9 cellular contexts compared by ENCODE assay signal in genomic region chr18:11710578-11710977, GRCh38.
"Had no signal": no experiment of that assay in that cellular context is flagged by ENCODE, and none has a peak within 500 bp of the region (broad histone marks: within the 10 kb centered on the region; RNA-seq: fewer than 3 reads in every experiment).

No MANE protein-coding gene starts in this region.

- H3K9me3 Mint-ChIP-seq: HFFc6 had no signal

- ATAC-seq: GM23338, HCT116 had no signal

- H3K4me1 ChIP-seq: HAP-1 had no signal

- H3K9me3 ChIP-seq: HAP-1 had no signal

- DNase-seq: GM23248, GOT3, H7, H9, HCEC 1CT, HFFc6 had no signal

- H3K27ac ChIP-seq: GM23248 had no signal

- H3K4me3 Mint-ChIP-seq: GM23338, H9, HFFc6 had no signal

- H3K4me3 ChIP-seq: GM23248, GM23338, HAP-1 had no signal

- H3K36me3 ChIP-seq: HAP-1 had no signal

- H3K27ac Mint-ChIP-seq: GM23338, H9, HFFc6 had no signal

- H3K9ac ChIP-seq: GM23248 had no signal
